Comparison of ENCODE assay signal across 8 cellular contexts in the genomic region with DNA sequence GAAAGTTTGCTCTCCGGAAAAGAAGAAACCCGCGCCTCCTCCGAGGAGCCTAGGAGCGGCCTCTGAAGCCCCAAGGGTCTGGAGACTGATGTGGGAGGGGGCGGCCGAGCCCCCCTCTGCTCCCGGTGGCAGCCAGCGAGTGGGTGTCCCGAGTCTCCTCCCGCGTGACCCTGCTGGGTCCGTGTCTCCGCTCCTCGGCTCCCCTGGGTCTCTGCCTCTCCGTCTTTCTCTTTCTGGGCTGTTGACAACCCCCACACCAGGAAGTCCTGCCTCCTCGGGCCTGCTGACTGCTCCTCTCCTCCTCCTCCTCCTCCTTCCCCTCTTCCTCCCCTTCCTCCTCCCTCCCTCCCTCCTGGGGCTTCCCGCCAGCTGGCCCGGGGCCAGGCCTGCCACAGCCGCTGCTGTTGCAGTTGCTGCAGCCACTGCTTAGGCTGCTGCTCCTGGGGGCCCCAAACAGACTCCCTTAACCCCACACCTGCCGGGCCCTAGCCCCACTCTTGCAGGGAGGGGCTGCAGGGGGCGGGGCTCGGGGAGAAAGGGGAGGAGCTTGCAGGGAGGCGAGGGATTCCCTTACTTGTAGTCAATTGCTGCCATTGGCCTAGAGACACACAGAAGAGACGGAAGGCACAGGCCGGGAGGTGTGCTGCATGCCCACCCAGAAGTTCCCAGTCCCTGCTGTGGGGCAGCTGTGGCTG. TPM values are rescaled to one million over a fixed set of nuclear protein-coding genes. Genes with fewer than 3 reads are reported as not detected.
DNase-seq lines count a peak whose midpoint lies in the region; ATAC-seq lines count a peak whose summit lies in the region.

A gene (minus strand): TSS at position 249 of the 695 bp plus-strand sequence. CDS start 1,176 bp downstream, outside the sequence.

- peak; percentile 77 to 78 for ATAC-seq in CD4-positive, CD25-positive, alpha-beta regulatory T cell (ENCODE audit: low read depth in 2 of 2)
- peak; percentile 51 for ATAC-seq in GM19455 (IDR thresholded peaks at IDR 0.05; ENCODE audit: unreplicated experiment)

- H3K27me3 Mint-ChIP-seq in CD4-positive, CD25-positive, alpha-beta regulatory T cell, result peaks cover 8% of the 10 kb centered on the region

- DNase-seq in CD4-positive, CD25-positive, alpha-beta regulatory T cell, result peak; percentile 86 to 93 (median 90)
- DNase-seq in HT-29 (ENCODE audit: low spot score) (peak; percentile 94), NOMO-1 treated with dmso at 0.1 percent for 144 hours (lab: John Stamatoyannopoulos, UW; ENCODE audit: unreplicated experiment) (peak; percentile 100), medulla oblongata (ENCODE audit: extremely low spot score) (peak; percentile 97)
- DNase-seq in activated CD8-positive, alpha-beta memory T cell treated with anti-CD3 and anti-CD28 coated beads for 4 hours (ENCODE audit: low read depth in 2 of 2), result peak; percentile 80 to 83
- DNase-seq in effector memory CD4-positive, alpha-beta T cell, result peak; percentile 84 to 90 (median 88)
- peak; percentile 75 to 82 (median 80) for DNase-seq in stimulated activated CD4-positive, alpha-beta T cell treated with anti-CD3 and anti-CD28 coated beads, TNF-alpha, amount 100 ng/mL, for 4 hours (ENCODE audit: low read depth in 3 of 3)

- peaks cover 0 to 51% (median 26%) of the 10 kb centered on the region in 4 donors for H3K4me1 Mint-ChIP-seq in CD4-positive, CD25-positive, alpha-beta regulatory T cell

- peak within 1 kb of the TSS; percentile 92 to 96 (median 96) for H3K4me3 Mint-ChIP-seq in CD4-positive, CD25-positive, alpha-beta regulatory T cell

- H3K27ac ChIP-seq in CD4-positive, CD25-positive, alpha-beta regulatory T cell (ENCODE audit: insufficient read depth, low read length, poor library complexity, severe bottlenecking), result peak within 1 kb of the TSS; percentile 79
- H3K27ac ChIP-seq in effector memory CD4-positive, alpha-beta T cell (ENCODE audit: insufficient read depth, low read length, poor library complexity, severe bottlenecking), result peak within 1 kb of the TSS; percentile 88

- H3K9me3 ChIP-seq in CD4-positive, CD25-positive, alpha-beta regulatory T cell (ENCODE audit: control insufficient read depth in 2 of 2, low read length in 2 of 2), result no peaks in the 10 kb centered on the region
- H3K9me3 ChIP-seq in effector memory CD4-positive, alpha-beta T cell (ENCODE audit: control insufficient read depth, low read length), result no peaks in the 10 kb centered on the region

- H3K27me3 ChIP-seq in CD4-positive, CD25-positive, alpha-beta regulatory T cell (ENCODE audit: control insufficient read depth, insufficient read depth, low read length), result no peaks in the 10 kb centered on the region
- no peaks in the 10 kb centered on the region for H3K27me3 ChIP-seq in effector memory CD4-positive, alpha-beta T cell (replicated peaks; ENCODE audit: control insufficient read depth, insufficient read depth, low read length, poor library complexity, severe bottlenecking)

- H3K4me3 ChIP-seq in CD4-positive, CD25-positive, alpha-beta regulatory T cell (ENCODE audit: low read depth, low read length), result peak within 1 kb of the TSS; percentile 86
- peak within 1 kb of the TSS; percentile 98 for H3K4me3 ChIP-seq in effector memory CD4-positive, alpha-beta T cell (ENCODE audit: insufficient read depth, low read depth, low read length, poor library complexity, severe bottlenecking)

- H3K9me3 Mint-ChIP-seq in CD4-positive, CD25-positive, alpha-beta regulatory T cell, result peaks cover 0 to 2% (median 0%) of the 10 kb centered on the region in 7 donors

- peaks cover 61% of the 10 kb centered on the region for H3K4me1 ChIP-seq in CD4-positive, CD25-positive, alpha-beta regulatory T cell (ENCODE audit: control insufficient read depth, insufficient read depth, low read length, poor library complexity, severe bottlenecking)
- peaks cover 49% of the 10 kb centered on the region for H3K4me1 ChIP-seq in effector memory CD4-positive, alpha-beta T cell (ENCODE audit: control insufficient read depth, insufficient read depth, low read length, poor library complexity, severe bottlenecking)

- H3K27ac Mint-ChIP-seq in CD4-positive, CD25-positive, alpha-beta regulatory T cell, result peak within 1 kb of the TSS; percentile 85 to 86 (median 86)

- peaks cover 8% of the 10 kb centered on the region for H3K36me3 Mint-ChIP-seq in CD4-positive, CD25-positive, alpha-beta regulatory T cell

- H3K36me3 ChIP-seq in CD4-positive, CD25-positive, alpha-beta regulatory T cell (ENCODE audit: control insufficient read depth, insufficient read depth, low read length), result peaks cover 9% of the 10 kb centered on the region
- peaks cover 8% of the 10 kb centered on the region for H3K36me3 ChIP-seq in effector memory CD4-positive, alpha-beta T cell (ENCODE audit: control insufficient read depth, insufficient read depth, low read length)

RNA-seq across cellular contexts. Expression of the gene that starts here (rescaled TPM):
- total RNA-seq in CD4-positive, CD25-positive, alpha-beta regulatory T cell, result 113 TPM
- polyA plus RNA-seq in CD4-positive, CD25-positive, alpha-beta regulatory T cell, result 10 to 100 TPM; 22.2 to 35.8 (median 33.4) TPM
- total RNA-seq in HT-29 (2014; rRNA removed; shearing (Covaris generic)), result 102 and 123 TPM in 2 replicates

Comparison
In these comparisons a context has a peak if more than half of its experiments do, and no peak if none do; other contexts are left out.
1. Peak in every context shown above with its lines: DNase-seq, ATAC-seq, H3K4me3 ChIP-seq and H3K27ac ChIP-seq.